Comparison of ENCODE assay signal across 8 cellular contexts in the genomic region with DNA sequence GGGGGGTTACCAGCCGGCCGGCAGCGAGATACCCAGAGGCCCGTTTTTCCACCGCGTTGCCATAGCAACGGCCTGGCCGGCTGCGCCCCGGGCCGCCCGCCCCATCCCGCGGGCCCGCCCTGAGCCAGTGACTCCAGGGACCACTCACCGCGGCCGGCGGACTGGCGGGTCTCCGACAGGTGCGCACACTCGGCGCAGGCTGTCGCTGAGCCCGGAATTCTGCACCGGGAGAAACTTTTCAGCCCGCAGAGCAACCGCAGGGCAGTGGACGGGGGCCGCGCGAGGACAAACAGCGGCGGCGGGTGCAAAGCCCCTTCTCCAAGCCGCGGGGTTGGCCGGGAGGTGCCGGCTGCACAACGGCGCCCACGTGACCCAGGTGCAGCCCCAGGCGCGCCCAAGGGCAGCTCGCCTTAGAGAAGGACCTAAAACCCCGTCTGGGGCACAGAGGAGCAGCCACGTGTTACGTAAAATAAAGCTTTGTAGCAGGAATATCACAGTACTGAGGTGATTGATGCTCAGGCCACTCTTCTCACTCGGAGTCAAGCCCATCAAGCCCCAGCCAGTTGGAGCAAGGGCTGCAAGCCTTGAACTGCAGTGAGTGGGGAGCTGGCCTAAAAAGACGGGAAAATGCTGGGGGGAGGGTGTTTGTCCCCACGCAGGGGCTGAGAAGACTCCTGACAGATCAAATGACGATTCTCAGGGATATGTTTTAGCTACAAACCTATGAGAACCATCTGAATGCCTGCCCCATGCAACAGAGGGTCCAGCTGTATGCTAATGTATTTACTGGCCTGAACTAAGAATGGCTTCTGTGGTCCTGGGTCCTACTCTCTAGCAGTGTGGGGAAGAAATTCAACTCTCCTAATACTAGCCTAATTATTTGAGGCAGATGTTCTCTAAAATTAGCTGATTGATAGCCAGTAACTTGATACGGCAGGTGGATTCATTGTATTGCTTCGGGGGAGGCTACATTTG. TPM values are rescaled to one million over a fixed set of nuclear protein-coding genes. Genes with fewer than 3 reads are reported as not detected.
DNase-seq lines count a peak whose midpoint lies in the region; ATAC-seq lines count a peak whose summit lies in the region.

A gene (minus strand): TSS at position 294 of the 975 bp plus-strand sequence. CDS start 119,323 bp downstream, outside the sequence.

- DNase-seq in AG20443 (ENCODE audit: low spot score) (peak; percentile 48), NCI-H2171 (lab: John Stamatoyannopoulos, UW) (peak; percentile 80), cardiac septum (ENCODE audit: low spot score) (peak; percentile 83), posterior cingulate gyrus (peak in 6 of 10 donors; percentile 17 to 84 (median 35)), epidermal melanocyte (ENCODE audit: insufficient read length, low spot score) (no peak)
- peak; percentile 53 for DNase-seq in activated T-cell treated with anti-CD3 and anti-CD28 coated beads, Interleukin-2, amount 50 U/mL, for 24 hours

- H3K36me3 Mint-ChIP-seq in activated T-cell treated with anti-CD3 and anti-CD28 coated beads, Interleukin-2, amount 50 U/mL, for 24 hours (ENCODE audit: low read depth): no peaks in the 10 kb centered on the region

- H3K9me3 Mint-ChIP-seq in activated T-cell treated with anti-CD3 and anti-CD28 coated beads, Interleukin-2, amount 50 U/mL, for 24 hours: no peaks in the 10 kb centered on the region

- H3K4me3 Mint-ChIP-seq in activated T-cell treated with anti-CD3 and anti-CD28 coated beads, Interleukin-2, amount 50 U/mL, for 24 hours: peak within 1 kb of the TSS; percentile 75

- intact Hi-C loops in cardiac septum (cut with DNase I): no loop called here
- intact Hi-C loops in posterior cingulate gyrus (cut with DNase I): no loop called here

- ATAC-seq in GM18867 (IDR thresholded peaks at IDR 0.05; ENCODE audit: unreplicated experiment) (peak; percentile 95), HG02981 (IDR thresholded peaks at IDR 0.05; ENCODE audit: unreplicated experiment) (peak; percentile 94)

- H3K27me3 Mint-ChIP-seq in activated T-cell treated with anti-CD3 and anti-CD28 coated beads, Interleukin-2, amount 50 U/mL, for 24 hours: peaks cover 79% of the 10 kb centered on the region

- no peak within 1 kb of the TSS for H3K27ac Mint-ChIP-seq in activated T-cell treated with anti-CD3 and anti-CD28 coated beads, Interleukin-2, amount 50 U/mL, for 24 hours

- peaks cover 10% of the 10 kb centered on the region for H3K4me1 Mint-ChIP-seq in activated T-cell treated with anti-CD3 and anti-CD28 coated beads, Interleukin-2, amount 50 U/mL, for 24 hours (ENCODE audit: low read depth)

RNA-seq across cellular contexts. Expression of the gene that starts here (rescaled TPM):
- 24.8 TPM for total RNA-seq in cardiac septum
